Comparison of ENCODE assay signal across 19 cellular contexts in genomic region chr12:89421093-89421835, GRCh38.
DNase-seq lines count a peak whose midpoint lies in the region; ATAC-seq and TF ChIP-seq lines count a peak whose summit lies in the region.
"Had no signal": no experiment of that assay in that cellular context is flagged by ENCODE, and none has a peak within 500 bp of the region (broad histone marks: within the 10 kb centered on the region; RNA-seq: fewer than 3 reads in every experiment).

No MANE protein-coding gene starts in this region.

- CTCF ChIA-PET in IMR-90 (lab: Yijun Ruan, JAX): interaction anchor here (0.7 kb wide), 1 partner anchor 1157 kb away, joined by 3 read pairs; no protein-coding TSS in a partner anchor
- CTCF ChIA-PET in RWPE1 (lab: Yijun Ruan, JAX): no interaction called here

- TF ChIP-seq POLR2A in IMR-90 (IDR thresholded peaks at IDR 0.05; ENCODE audit: low read depth, low read length): no peak

- H2BK15ac ChIP-seq in IMR-90 (ENCODE audit: low read depth, low read length): no peak overlapping the region

- no peaks in the 10 kb centered on the region for H3K4me1 Mint-ChIP-seq in neural crest cell
- H3K4me1 Mint-ChIP-seq: stimulated activated memory B cell treated with anti-CD40 and anti-IgM and Interleukin-4, amounts not matched to agents 10 μg/mL and 1 μg/mL and 100 μg/mL, for 72 hours had no signal

- H4K5ac ChIP-seq in IMR-90 (ENCODE audit: low read depth, low read length): no peak overlapping the region

- H3K4me2 ChIP-seq in IMR-90 (ENCODE audit: low read depth, low read length): no peak overlapping the region

- no peak overlapping the region for H3K9ac ChIP-seq in IMR-90 (ENCODE audit: low read depth, low read length)

- no peaks in the 10 kb centered on the region for H3K27me3 ChIP-seq in IMR-90 (ENCODE audit: control insufficient read depth, insufficient read depth, low read length)
- H3K27me3 ChIP-seq: ovary, tibial artery had no signal

- H2BK5ac ChIP-seq in IMR-90 (ENCODE audit: low read depth, low read length, poor library complexity, severe bottlenecking): no peak overlapping the region

- H3K27ac ChIP-seq in IMR-90 (ENCODE audit: insufficient read depth, low read length) (no peak overlapping the region), RWPE1 (no peak overlapping the region)
- H3K27ac ChIP-seq: coronary artery, ovary, SK-N-MC, tibial artery had no signal

- H3K27me3 Mint-ChIP-seq in neural crest cell (ENCODE audit: low read depth): no peaks in the 10 kb centered on the region
- H3K27me3 Mint-ChIP-seq: IgD-negative memory B cell; stimulated activated memory B cell treated with anti-CD40 and anti-IgM and Interleukin-4, amounts not matched to agents 10 μg/mL and 1 μg/mL and 100 μg/mL, for 72 hours had no signal

- H3K4me3 ChIP-seq in IMR-90 (ENCODE audit: insufficient read depth, low read depth, low read length) (no peak overlapping the region), choroid plexus epithelial cell (ENCODE audit: low read depth, low read length) (no peak overlapping the region)
- H3K4me3 ChIP-seq: coronary artery, HAP-1, ovary, SK-N-MC, tibial artery had no signal

- peaks cover 12% of the 10 kb centered on the region for H3K4me1 ChIP-seq in IMR-90 (ENCODE audit: control insufficient read depth, insufficient read depth, low read length)
- H3K4me1 ChIP-seq: HAP-1, tibial artery had no signal

- H2BK20ac ChIP-seq in IMR-90 (ENCODE audit: low read depth, low read length): no peak overlapping the region; the same call in 1 of the 2 replicates

- BruUV-seq in IMR-90 (replicated peaks; lab: Mats Ljungman, UMichigan): no TSS peak

- POLR2A ChIA-PET in IMR-90 (lab: Charles Lee; ENCODE audit: unreplicated experiment): no interaction called here
- POLR2A ChIA-PET in RWPE1 (lab: Yijun Ruan, JAX; ENCODE audit: low non-redundant PET): no interaction called here

- no peaks in the 10 kb centered on the region for H3K36me3 ChIP-seq in IMR-90 (ENCODE audit: control insufficient read depth, insufficient read depth, low read length)
- H3K36me3 ChIP-seq: HAP-1, ovary had no signal

- H3K56ac ChIP-seq in IMR-90 (ENCODE audit: extremely low read depth, insufficient read depth, low read length): no peak overlapping the region

- no peak overlapping the region for H2AFZ ChIP-seq in IMR-90 (replicated peaks; ENCODE audit: low read length, poor library complexity)

- no peaks in the 10 kb centered on the region for H3K9me3 ChIP-seq in IMR-90 (ENCODE audit: control insufficient read depth, insufficient read depth, low read length)
- H3K9me3 ChIP-seq: HAP-1, ovary, tibial artery had no signal

- H3K4ac ChIP-seq in IMR-90 (ENCODE audit: low read depth, low read length): no peak overlapping the region

- dilution Hi-C loops in IMR-90 (cut with HindIII; ENCODE audit: low sequenced_read_pairs, unreplicated experiment): no loop called here

- no peak for ATAC-seq in IMR-90 (ENCODE audit: low read depth)
- ATAC-seq in HG03045 (IDR thresholded peaks at IDR 0.05; ENCODE audit: unreplicated experiment): no peak
- no peak for ATAC-seq in activated naive CD4-positive, alpha-beta T cell treated with anti-CD3 and anti-CD28 coated beads, Interleukin-2, amount 50 U/mL, for 72 hours
- ATAC-seq: stimulated activated memory B cell treated with anti-CD40 and anti-IgM and Interleukin-4, amounts not matched to agents 10 μg/mL and 1 μg/mL and 100 μg/mL, for 72 hours had no signal

- peaks cover 4% of the 10 kb centered on the region for H3K9me3 Mint-ChIP-seq in neural crest cell
- no peaks in the 10 kb centered on the region for H3K9me3 Mint-ChIP-seq in activated naive CD4-positive, alpha-beta T cell treated with anti-CD3 and anti-CD28 coated beads, Interleukin-2, amount 50 U/mL, for 72 hours
- H3K9me3 Mint-ChIP-seq: IgD-negative memory B cell; stimulated activated memory B cell treated with anti-CD40 and anti-IgM and Interleukin-4, amounts not matched to agents 10 μg/mL and 1 μg/mL and 100 μg/mL, for 72 hours had no signal

- peaks cover 0 to 13% of the 10 kb centered on the region in 2 experiments; a peak in 1 of 4 replicates for H3K79me1 ChIP-seq in IMR-90 (ENCODE audit: low read depth in 1 of 2, low read length in 2 of 2)

- H4K91ac ChIP-seq in IMR-90 (ENCODE audit: insufficient read depth, low read depth, low read length): no peak overlapping the region

- no CpG with 5 or more reads among the region's 6 CpGs for WGBS in IMR-90 (ENCODE audit: extremely low coverage in 2 of 2, insufficient read length in 1 of 2), 2 experiments

- in situ Hi-C loops in IMR-90 (cut with MboI; ENCODE audit: low sequenced_read_pairs): no loop called here

- H4K8ac ChIP-seq in IMR-90 (ENCODE audit: low read depth in 2 of 2, low read length in 2 of 2): peak overlapping the region in 1 of 2 experiments; percentile 42; a peak in 1 of 4 replicates

- TF ChIP-seq RAD21 in IMR-90 (IDR thresholded peaks at IDR 0.05; ENCODE audit: low read length): no peak

- H3K23ac ChIP-seq in IMR-90 (ENCODE audit: low read depth, low read length): peak overlapping the region; percentile 25; the same call in 1 of the 2 replicates

- no peak overlapping the region for H3K18ac ChIP-seq in IMR-90 (ENCODE audit: low read depth, low read length)

- TF ChIP-seq CTCF in IMR-90 (conservative IDR thresholded peaks at IDR 0.05; ENCODE audit: low read depth, low read length) (no peak), choroid plexus epithelial cell (conservative IDR thresholded peaks at IDR 0.05; ENCODE audit: low read depth, low read length) (peak; percentile 13), neural crest cell (conservative IDR thresholded peaks at IDR 0.05) (peak; percentile 40), RWPE1 (conservative IDR thresholded peaks at IDR 0.05; ENCODE audit: low read depth) (no peak)

- no peak overlapping the region for H3K4me3 Mint-ChIP-seq in neural crest cell
- H3K4me3 Mint-ChIP-seq: CD14-positive monocyte; IgD-negative memory B cell; stimulated activated memory B cell treated with anti-CD40 and anti-IgM and Interleukin-4, amounts not matched to agents 10 μg/mL and 1 μg/mL and 100 μg/mL, for 72 hours had no signal

- H3K9me1 ChIP-seq in IMR-90 (ENCODE audit: insufficient read depth, low read length): peaks cover 12% of the 10 kb centered on the region

- no peak overlapping the region for H2BK120ac ChIP-seq in IMR-90 (ENCODE audit: low read depth, low read length)

- peak overlapping the region; percentile 53; the same call in 1 of the 2 replicates for H2AK5ac ChIP-seq in IMR-90 (ENCODE audit: low read depth, low read length)

- H3K36me3 Mint-ChIP-seq in neural crest cell (ENCODE audit: low read depth): peaks cover 6% of the 10 kb centered on the region
- H3K36me3 Mint-ChIP-seq in activated naive CD4-positive, alpha-beta T cell treated with anti-CD3 and anti-CD28 coated beads, Interleukin-2, amount 50 U/mL, for 72 hours: no peaks in the 10 kb centered on the region

- no peak overlapping the region for H2AK9ac ChIP-seq in IMR-90 (replicated peaks; ENCODE audit: low read depth, low read length, poor library complexity)

- H3K27ac Mint-ChIP-seq in neural crest cell (ENCODE audit: unreplicated experiment): no peak overlapping the region
- no peak overlapping the region for H3K27ac Mint-ChIP-seq in activated naive CD4-positive, alpha-beta T cell treated with anti-CD3 and anti-CD28 coated beads, Interleukin-2, amount 50 U/mL, for 72 hours
- H3K27ac Mint-ChIP-seq: IgD-negative memory B cell; stimulated activated memory B cell treated with anti-CD40 and anti-IgM and Interleukin-4, amounts not matched to agents 10 μg/mL and 1 μg/mL and 100 μg/mL, for 72 hours had no signal

- DNase-seq in ELR (ENCODE audit: low read depth): peak; percentile 18
- DNase-seq in IMR-90: no peak
- DNase-seq in choroid plexus epithelial cell (ENCODE audit: low read depth): no peak
- DNase-seq in neural crest cell (ENCODE audit: low read depth, low spot score): no peak
- no peak for DNase-seq in RWPE1 (ENCODE audit: low spot score)
- no peak for DNase-seq in activated T-cell treated with anti-CD3 and anti-CD28 coated beads, Interleukin-2, amount 50 U/mL, for 1 hour
- DNase-seq in activated naive CD4-positive, alpha-beta T cell treated with anti-CD3 and anti-CD28 coated beads, Interleukin-2, amount 50 U/mL, for 72 hours (ENCODE audit: low spot score in 2 of 2): no peak
- DNase-seq: activated effector memory CD4-positive, alpha-beta T cell treated with anti-CD3 and anti-CD28 coated beads, Interleukin-2, amount 50 U/mL, for 16 hours; anterior cingulate cortex; NCI-H2227 treated with DMSO at 0.1 percent for 48 hours; ovary; tibial artery had no signal

- intact Hi-C loops in IMR-90 (cut with micrococcal nuclease): no loop called here

- no peak overlapping the region for H3K14ac ChIP-seq in IMR-90 (replicated peaks; ENCODE audit: low read depth, low read length)

- no peaks in the 10 kb centered on the region for H4K20me1 ChIP-seq in IMR-90 (ENCODE audit: insufficient read depth, low read length)

TF ChIP-seq in IMR-90, 13 proteins besides CTCF, POLR2A, EP300 and RAD21 (continues in another document):
- TF ChIP-seq ELK1 (IDR thresholded peaks at IDR 0.05; ENCODE audit: borderline replicate concordance, low read depth, low read length) (no peak), NFE2L2 (IDR thresholded peaks at IDR 0.05; ENCODE audit: low read depth, low read length) (no peak), RCOR1 (IDR thresholded peaks at IDR 0.05; ENCODE audit: insufficient replicate concordance, low read length) (no peak), MXI1 (IDR thresholded peaks at IDR 0.05; ENCODE audit: borderline replicate concordance, low read depth, low read length) (no peak), BHLHE40 (IDR thresholded peaks at IDR 0.05; ENCODE audit: low read depth, low read length) (no peak), CHD1 (IDR thresholded peaks at IDR 0.05; ENCODE audit: low read depth, low read length) (no peak), USF2 (IDR thresholded peaks at IDR 0.05; ENCODE audit: low read depth, low read length) (no peak), FOS (IDR thresholded peaks at IDR 0.05; ENCODE audit: low read depth, low read length) (no peak)

Comparison
In these comparisons a context has a peak if more than half of its experiments do, and no peak if none do; other contexts are left out.
1. CTCF ChIP-seq: peak in choroid plexus epithelial cell (single experiment) and neural crest cell (single experiment); none in IMR-90 (single experiment) and RWPE1 (single experiment).